In genomic region chr4:105520819-105521790, GRCh38 we compare ENCODE assay signal across 8 cellular contexts. TPM values are rescaled to one million over a fixed set of nuclear protein-coding genes. Genes with fewer than 3 reads are reported as not detected.
DNase-seq lines count a peak whose midpoint lies in the region; ATAC-seq, FAIRE-seq and TF ChIP-seq lines count a peak whose summit lies in the region.

No MANE protein-coding gene starts in this region.

- no peak overlapping the region for H3K4me3 Mint-ChIP-seq in CD4-positive, alpha-beta memory T cell

- no peaks in the 10 kb centered on the region for H3K4me1 Mint-ChIP-seq in CD4-positive, alpha-beta memory T cell

- CTCF ChIA-PET in CD4-positive, alpha-beta memory T cell (lab: Charles Lee; ENCODE audit: partially characterized antibody), result interaction anchor here (0.7 kb wide), 1 partner anchor 193 kb away, joined by 3 read pairs; no protein-coding TSS in a partner anchor
- CTCF ChIA-PET in K562 (lab: Yijun Ruan, JAX; ENCODE audit: low intra/inter-chr PET ratio), result interaction anchor here (1.0 kb wide), 1 partner anchor 194 kb away, joined by 3 read pairs; no protein-coding TSS in a partner anchor

- ATAC-seq in GM18519 (IDR thresholded peaks at IDR 0.05; ENCODE audit: low FRiP score, unreplicated experiment) (peak; percentile 64), HG02973 (IDR thresholded peaks at IDR 0.05; ENCODE audit: unreplicated experiment) (peak; percentile 65), K562 (peak; percentile 96)

- 2% methylated on average over 3 of the region's 3 CpGs for WGBS in K562 (ENCODE audit: insufficient coverage, low coverage, missing lambda C conversion rate)
- 17 to 18% methylated on average over 3 of the region's 3 CpGs for WGBS in transverse colon (ENCODE audit: low coverage in 1 of 2), 2 donors

- no peak overlapping the region for H3K27ac ChIP-seq in CD4-positive, alpha-beta memory T cell (ENCODE audit: low read depth, low read length)
- H3K27ac ChIP-seq in K562 (ENCODE audit: extremely low read depth, low read depth, low read length) (no peak overlapping the region), keratinocyte (ENCODE audit: control insufficient read depth, insufficient read depth, low read length) (no peak overlapping the region), transverse colon (no peak overlapping the region)

- H3K36me3 Mint-ChIP-seq in CD4-positive, alpha-beta memory T cell, result no peaks in the 10 kb centered on the region

- POLR2A ChIA-PET in CD4-positive, alpha-beta memory T cell (lab: Charles Lee; ENCODE audit: partially characterized antibody), result no interaction called here
- POLR2A ChIA-PET in K562 (lab: Yijun Ruan, JAX), result no interaction called here

- peak; percentile 82 for FAIRE-seq in K562 (lab: Jason Lieb, UNC)
- peak; percentile 75 for FAIRE-seq in keratinocyte (lab: Jason Lieb, UNC)

- TF ChIP-seq EP300 in K562 (IDR thresholded peaks at IDR 0.05; ENCODE audit: low read length) (no peak), transverse colon (IDR thresholded peaks at IDR 0.05; ENCODE audit: low read depth) (no peak)

- intact Hi-C loops in CD4-positive, alpha-beta memory T cell (cut with micrococcal nuclease), result loop anchor here (1.0 to 5.0 kb wide), 2 partner anchors 194 to 681 kb away; no protein-coding TSS in a partner anchor
- intact Hi-C loops in K562 (cut with micrococcal nuclease), result loop anchor here (2.0 kb wide), 3 partner anchors 146 to 680 kb away; no protein-coding TSS in a partner anchor
- intact Hi-C loops in transverse colon (cut with DNase I; ENCODE audit: low total_unique reads), result no loop called here

- H3K9me3 ChIP-seq in CD4-positive, alpha-beta memory T cell (ENCODE audit: control insufficient read depth in 1 of 2, low read length in 2 of 2), result no peaks in the 10 kb centered on the region
- H3K9me3 ChIP-seq in K562 (replicated peaks; ENCODE audit: control insufficient read depth, insufficient read depth, low read depth, low read length) (no peaks in the 10 kb centered on the region), keratinocyte (ENCODE audit: control insufficient read depth, low read depth, low read length) (no peaks in the 10 kb centered on the region), transverse colon (no peaks in the 10 kb centered on the region)

- H2AFZ ChIP-seq in K562 (ENCODE audit: low read depth, low read length), result no peak overlapping the region
- no peak overlapping the region for H2AFZ ChIP-seq in keratinocyte (ENCODE audit: control insufficient read depth, low read length)

- peak; percentile 57 to 64 (median 63) for TF ChIP-seq CTCF in K562 (IDR thresholded peaks at IDR 0.05 in 2 of 3, conservative IDR thresholded peaks at IDR 0.05 in 1 of 3; ENCODE audit: insufficient read depth in 2 of 3, low read depth in 1 of 3, low read length in 3 of 3)
- peak; percentile 58 to 69 (median 68) for TF ChIP-seq CTCF in keratinocyte (optimal IDR thresholded peaks at IDR 0.05 in 1 of 3, IDR thresholded peaks at IDR 0.05 in 1 of 3, conservative IDR thresholded peaks at IDR 0.05 in 1 of 3; ENCODE audit: extremely low read depth in 1 of 3, insufficient read depth in 2 of 3, low read length in 3 of 3)
- TF ChIP-seq CTCF in transverse colon (IDR thresholded peaks at IDR 0.05), result peak; percentile 61 to 70 (median 65)

- peaks cover 0 to 4% (median 0%) of the 10 kb centered on the region in 8 donors for H3K9me3 Mint-ChIP-seq in CD4-positive, alpha-beta memory T cell

- no peaks in the 10 kb centered on the region for H3K4me1 ChIP-seq in CD4-positive, alpha-beta memory T cell (ENCODE audit: insufficient read depth, low read length)
- H3K4me1 ChIP-seq in K562 (replicated peaks in 1 of 2; ENCODE audit: control insufficient read depth in 2 of 2, insufficient read depth in 2 of 2, low read length in 2 of 2) (no peaks in the 10 kb centered on the region), keratinocyte (ENCODE audit: control insufficient read depth, extremely low read depth, insufficient read depth, low read length) (no peaks in the 10 kb centered on the region), transverse colon (no peaks in the 10 kb centered on the region)

- peaks cover 3 to 4% of the 10 kb centered on the region in 2 donors for H3K27me3 Mint-ChIP-seq in CD4-positive, alpha-beta memory T cell

- peak; percentile 31 to 58 for TF ChIP-seq RAD21 in K562 (CRISPR knock-in tag; conservative IDR thresholded peaks at IDR 0.05 in 1 of 2, IDR thresholded peaks at IDR 0.05 in 1 of 2)

- H3K4me2 ChIP-seq in K562 (ENCODE audit: insufficient read depth, low read length) (no peak overlapping the region), keratinocyte (ENCODE audit: control insufficient read depth, extremely low read depth, insufficient read depth, low read depth, low read length) (no peak overlapping the region)

- no peak overlapping the region for H3K9ac ChIP-seq in K562 (ENCODE audit: insufficient read depth in 1 of 2, low read depth in 2 of 2, low read length in 2 of 2)
- H3K9ac ChIP-seq in keratinocyte (ENCODE audit: control insufficient read depth, extremely low read depth, insufficient read depth, low read length), result no peak overlapping the region

- H3K79me2 ChIP-seq in K562 (ENCODE audit: control insufficient read depth, insufficient read depth, low read length), result no peaks in the 10 kb centered on the region
- H3K79me2 ChIP-seq in keratinocyte (ENCODE audit: control insufficient read depth, insufficient read depth, low read length), result no peaks in the 10 kb centered on the region

- no peaks in the 10 kb centered on the region for H3K36me3 ChIP-seq in CD4-positive, alpha-beta memory T cell (ENCODE audit: insufficient read depth, low read length)
- no peaks in the 10 kb centered on the region for H3K36me3 ChIP-seq in K562 (ENCODE audit: control insufficient read depth, insufficient read depth, low read length)
- H3K36me3 ChIP-seq in keratinocyte (ENCODE audit: control insufficient read depth in 2 of 2, extremely low read depth in 1 of 2, insufficient read depth in 2 of 2, low read length in 2 of 2), result no peaks in the 10 kb centered on the region
- no peaks in the 10 kb centered on the region for H3K36me3 ChIP-seq in transverse colon

- DNase-seq in CD4-positive, alpha-beta memory T cell, result peak in 3 of 5 donors; percentile 2 to 6 (median 4)
- DNase-seq in NCI-H345 (lab: John Stamatoyannopoulos, UW) (peak; percentile 43), K562 (ENCODE audit: extremely low read depth in 1 of 4, low spot score in 3 of 4) (peak; percentile 17 to 58 (median 36)), keratinocyte (ENCODE audit: low read depth, low spot score) (no peak), transverse colon (peak; percentile 45), NCI-H128 (lab: John Stamatoyannopoulos, UW; ENCODE audit: unreplicated experiment) (no peak)

- TF ChIP-seq POLR2A in K562 (conservative IDR thresholded peaks at IDR 0.05) (no peak), transverse colon (IDR thresholded peaks at IDR 0.05) (no peak)

- dilution Hi-C loops in keratinocyte (cut with MboI; ENCODE audit: extremely low pct_ligation_motif_present, low sequenced_read_pairs), result no loop called here

- no peak overlapping the region for H3K4me3 ChIP-seq in CD4-positive, alpha-beta memory T cell (ENCODE audit: low read length in 2 of 2)
- H3K4me3 ChIP-seq in K562 (no peak overlapping the region), keratinocyte (ENCODE audit: control insufficient read depth in 2 of 3, extremely low read depth in 1 of 3, insufficient read depth in 2 of 3, low read depth in 1 of 3, low read length in 3 of 3) (no peak overlapping the region), transverse colon (no peak overlapping the region)

- H3K27me3 ChIP-seq in CD4-positive, alpha-beta memory T cell (ENCODE audit: insufficient read depth, low read length), result no peaks in the 10 kb centered on the region
- H3K27me3 ChIP-seq in K562 (ENCODE audit: control insufficient read depth in 2 of 2, insufficient read depth in 2 of 2, low read length in 2 of 2) (peaks cover 0 to 1% of the 10 kb centered on the region in 2 experiments; a peak in 2 of 5 replicates), keratinocyte (ENCODE audit: control insufficient read depth, extremely low read depth, insufficient read depth, low read length) (no peaks in the 10 kb centered on the region), transverse colon (no peaks in the 10 kb centered on the region)

- H3K9me1 ChIP-seq in K562 (ENCODE audit: control insufficient read depth, insufficient read depth, low read length), result no peaks in the 10 kb centered on the region
- no peaks in the 10 kb centered on the region for H3K9me1 ChIP-seq in keratinocyte (ENCODE audit: control insufficient read depth, extremely low read depth, insufficient read depth, low read length)

- H3K27ac Mint-ChIP-seq in CD4-positive, alpha-beta memory T cell, result no peak overlapping the region

- in situ Hi-C loops in K562 (cut with MboI) (no loop called here), transverse colon (cut with MboI; ENCODE audit: low pct_ligation_motif_present in 1 of 4, low pct_unique_long_range_greater_than_20kb in 1 of 4, low sequenced_read_pairs in 3 of 4) (loop anchor here in 2 of 4 donors (10.0 to 25.0 kb wide), 2 partner anchors 141 to 144 kb away; no protein-coding TSS in a partner anchor)

- no peaks in the 10 kb centered on the region for H4K20me1 ChIP-seq in K562 (replicated peaks; ENCODE audit: control insufficient read depth, insufficient read depth, low read length)
- no peaks in the 10 kb centered on the region for H4K20me1 ChIP-seq in keratinocyte (ENCODE audit: control insufficient read depth, extremely low read depth, insufficient read depth, low read length)

- no TSS peak for BruUV-seq in K562 (replicated peaks; lab: Mats Ljungman, UMichigan)

RNA-seq across cellular contexts. Expression of gene ARHGEF38, which starts 31.3 kb away (rescaled TPM):
- not detected for total RNA-seq in CD4-positive, alpha-beta memory T cell
- polyA plus RNA-seq in CD4-positive, alpha-beta memory T cell, result under 1 TPM in 1 of 2 donors, not detected in 1; 0.30 TPM
- not detected in 2 replicates for total RNA-seq in K562 (2011; cell fraction: chromatin; rRNA removed; ENCODE audit: low replicate concordance)
- not detected in 2 replicates for total RNA-seq in K562 (2011; cell fraction: nucleolus; rRNA removed)
- total RNA-seq in K562 (2011; cell fraction: nucleoplasm; rRNA removed), result not detected in 2 replicates
- total RNA-seq in K562 (2014; rRNA removed) (not detected in 2 replicates), K562 (2014; rRNA removed; fragmentation: Illumina TruSeq; extraction: Trizol) (not detected in 2 replicates), K562 (2015; rRNA removed; fragmentation: Illumina TruSeq; extraction: Trizol) (not detected in 2 replicates), K562 (2021) (not detected in 2 replicates), transverse colon (10 to 100 TPM in 3 of 4 donors, 1 to 10 TPM in 1; 2.6 to 18.1 (median 15.6) TPM)
- polyA plus RNA-seq in K562 (2011; rRNA removed) (not detected in 2 replicates), K562 (2014; fragmentation: Illumina TruSeq; extraction: Trizol) (not detected in 2 replicates), K562 (2014; fragmentation: Nextera tagmentation; extraction: Ambion mirVana) (under 1 TPM in 1 of 2 experiments, not detected in 1; 0.17 TPM), K562 (2014; rRNA removed) (not detected in 2 replicates), keratinocyte (0.01 to 0.09 TPM in 2 of 3 replicates, not detected in the other)
- polyA plus RNA-seq in K562 (2011; cell fraction: cytosol; rRNA removed), result not detected in 2 replicates
- polyA plus RNA-seq in K562 (2011; cell fraction: nucleus; rRNA removed), result not detected in 2 replicates
- not detected in 2 replicates for polyA plus RNA-seq in K562 (2012)
- not detected in 2 replicates for polyA minus RNA-seq in K562 (2011; rRNA and poly(A)+ RNA removed)
- not detected in 2 replicates for polyA minus RNA-seq in K562 (2011; cell fraction: cytosol; rRNA and poly(A)+ RNA removed)
- not detected in 2 replicates for polyA minus RNA-seq in K562 (2011; cell fraction: nucleus; rRNA and poly(A)+ RNA removed)
- polyA plus RNA-seq in keratinocyte (2011; ENCODE audit: low read depth), result not detected
- polyA plus RNA-seq in keratinocyte (2011; cell fraction: cytosol; rRNA removed), result not detected in 2 replicates
- polyA plus RNA-seq in keratinocyte (2011; cell fraction: nucleus; rRNA removed), result 0.04 and 0.05 TPM in 2 replicates
- not detected in 2 replicates for polyA plus RNA-seq in keratinocyte (2012; ENCODE audit: low replicate concordance)
- polyA minus RNA-seq in keratinocyte, result 0.03 TPM in 1 of 3 replicates, not detected in the others
- not detected for polyA minus RNA-seq in keratinocyte (2011; cell fraction: cytosol; rRNA and poly(A)+ RNA removed)
- not detected in 2 replicates for polyA minus RNA-seq in keratinocyte (2011; cell fraction: nucleus; rRNA and poly(A)+ RNA removed)

RNA-seq across cellular contexts. Expression of gene PPA2, which starts 47.2 kb away (rescaled TPM):
- total RNA-seq in CD4-positive, alpha-beta memory T cell, result 10 to 100 TPM; 56.3 to 59.7 TPM
- polyA plus RNA-seq in CD4-positive, alpha-beta memory T cell, result 100 to 1,000 TPM; 129 to 160 TPM
- total RNA-seq in K562 (2011; cell fraction: chromatin; rRNA removed; ENCODE audit: low replicate concordance), result 59.6 and 110 TPM in 2 replicates
- 47.4 and 49.3 TPM in 2 replicates for total RNA-seq in K562 (2011; cell fraction: nucleolus; rRNA removed)
- 57.9 and 67.3 TPM in 2 replicates for total RNA-seq in K562 (2011; cell fraction: nucleoplasm; rRNA removed)
- total RNA-seq in K562 (2014; rRNA removed), result 79.8 and 124 TPM in 2 replicates
- 109 and 129 TPM in 2 replicates for total RNA-seq in K562 (2014; rRNA removed; fragmentation: Illumina TruSeq; extraction: Trizol)
- 75.4 and 79.5 TPM in 2 replicates for total RNA-seq in K562 (2015; rRNA removed; fragmentation: Illumina TruSeq; extraction: Trizol)
- 104 and 107 TPM in 2 replicates for total RNA-seq in K562 (2021)
- polyA plus RNA-seq in K562 (2011; rRNA removed), result 154 and 190 TPM in 2 replicates
- 33.9 and 41.6 TPM in 2 replicates for polyA plus RNA-seq in K562 (2011; cell fraction: cytosol; rRNA removed)
- 44.7 and 49.9 TPM in 2 replicates for polyA plus RNA-seq in K562 (2011; cell fraction: nucleus; rRNA removed)
- 82.9 and 96.4 TPM in 2 replicates for polyA plus RNA-seq in K562 (2012)
- 48.3 and 56.7 TPM in 2 replicates for polyA plus RNA-seq in K562 (2014; fragmentation: Illumina TruSeq; extraction: Trizol)
- polyA plus RNA-seq in K562 (2014; fragmentation: Nextera tagmentation; extraction: Ambion mirVana), result 100 to 1,000 TPM in 1 of 2 experiments, 10 to 100 TPM in 1; 81.8 to 115 TPM
- 110 and 119 TPM in 2 replicates for polyA plus RNA-seq in K562 (2014; rRNA removed)
- 69.7 and 95.0 TPM in 2 replicates for polyA minus RNA-seq in K562 (2011; rRNA and poly(A)+ RNA removed)
- 55.6 and 60.4 TPM in 2 replicates for polyA minus RNA-seq in K562 (2011; cell fraction: cytosol; rRNA and poly(A)+ RNA removed)
- polyA minus RNA-seq in K562 (2011; cell fraction: nucleus; rRNA and poly(A)+ RNA removed), result 106 and 153 TPM in 2 replicates
- polyA plus RNA-seq in keratinocyte, result 68.7 to 174 TPM (median 123 TPM) in 3 replicates
- 58.6 TPM for polyA plus RNA-seq in keratinocyte (2011; ENCODE audit: low read depth)
- polyA plus RNA-seq in keratinocyte (2011; cell fraction: cytosol; rRNA removed), result 95.8 and 182 TPM in 2 replicates
- polyA plus RNA-seq in keratinocyte (2011; cell fraction: nucleus; rRNA removed), result 61.6 and 80.2 TPM in 2 replicates
- 93.1 and 96.8 TPM in 2 replicates for polyA plus RNA-seq in keratinocyte (2012; ENCODE audit: low replicate concordance)
- 12.2 to 46.0 TPM (median 22.4 TPM) in 3 replicates for polyA minus RNA-seq in keratinocyte
- polyA minus RNA-seq in keratinocyte (2011; cell fraction: cytosol; rRNA and poly(A)+ RNA removed), result 160 TPM
- 40.0 and 63.5 TPM in 2 replicates for polyA minus RNA-seq in keratinocyte (2011; cell fraction: nucleus; rRNA and poly(A)+ RNA removed)
- 100 to 1,000 TPM in 2 of 4 donors, 10 to 100 TPM in 2; 46.2 to 164 (median 84.6) TPM for total RNA-seq in transverse colon

Comparison
In these comparisons a context has a peak if more than half of its experiments do, and no peak if none do; other contexts are left out.
1. DNase-seq: peak in CD4-positive, alpha-beta memory T cell (3 of 5), NCI-H345 (single experiment), K562 (4 of 4) and transverse colon (single experiment); none in keratinocyte (single experiment) and NCI-H128 (single experiment).
2. Peak in every context shown above with its lines, with median percentiles within 50 percentile points of each other: ATAC-seq and CTCF ChIP-seq.